In genomic region chr1:162680419-162681126, GRCh38 we compare ENCODE assay signal across 16 cellular contexts. TPM values are rescaled to one million over a fixed set of nuclear protein-coding genes. Genes with fewer than 3 reads are reported as not detected.
DNase-seq lines count a peak whose midpoint lies in the region; ATAC-seq and TF ChIP-seq lines count a peak whose summit lies in the region.
"Had no signal": no experiment of that assay in that cellular context is flagged by ENCODE, and none has a peak within 500 bp of the region (broad histone marks: within the 10 kb centered on the region; RNA-seq: fewer than 3 reads in every experiment).

No MANE protein-coding gene starts in this region.

- ATAC-seq in HCT116 (no peak), left ventricle myocardium superior (peak; percentile 67)
- no peak for ATAC-seq in activated CD8-positive, alpha-beta memory T cell treated with anti-CD3 and anti-CD28 coated beads, Interleukin-2, amount 10 ng/mL, durations not matched to agents 7 days and 5 days

- no peaks in the 10 kb centered on the region for H3K36me3 ChIP-seq in HCT116 (ENCODE audit: control insufficient read depth in 1 of 2, insufficient read depth in 2 of 2, low read length in 2 of 2)
- H3K36me3 ChIP-seq in adipocyte (ENCODE audit: control insufficient read depth, insufficient read depth, low read length, severe bottlenecking) = peaks cover under 1% of the 10 kb centered on the region
- H3K36me3 ChIP-seq in stomach smooth muscle (ENCODE audit: control insufficient read depth in 2 of 2, insufficient read depth in 2 of 2, low read length in 2 of 2) = no peaks in the 10 kb centered on the region
- H3K36me3 ChIP-seq: neutrophil, spleen had no signal

- CTCF ChIA-PET in HCT116 (lab: Charles Lee) = no interaction called here
- CTCF ChIA-PET in activated CD8-positive, alpha-beta memory T cell treated with anti-CD3 and anti-CD28 coated beads, Interleukin-2, amount 10 ng/mL, durations not matched to agents 7 days and 5 days (lab: Charles Lee) = interaction anchor here (0.8 kb wide), 1 partner anchor 53 kb away, joined by 3 read pairs; no protein-coding TSS in a partner anchor

- H3K36me3 Mint-ChIP-seq in activated CD8-positive, alpha-beta memory T cell treated with anti-CD3 and anti-CD28 coated beads, Interleukin-2, amount 10 ng/mL, durations not matched to agents 7 days and 5 days = no peaks in the 10 kb centered on the region
- H3K36me3 Mint-ChIP-seq: activated naive CD4-positive, alpha-beta T cell treated with anti-CD3 and anti-CD28 coated beads, Interleukin-2, amount 10 ng/mL, durations not matched to agents 7 days and 5 days had no signal

- peaks cover 2% of the 10 kb centered on the region for H3K9me3 Mint-ChIP-seq in activated CD8-positive, alpha-beta memory T cell treated with anti-CD3 and anti-CD28 coated beads, Interleukin-2, amount 10 ng/mL, durations not matched to agents 7 days and 5 days (ENCODE audit: low read depth)
- H3K9me3 Mint-ChIP-seq: activated naive CD4-positive, alpha-beta T cell treated with anti-CD3 and anti-CD28 coated beads, Interleukin-2, amount 10 ng/mL, durations not matched to agents 7 days and 5 days had no signal

- H3K9me2 ChIP-seq in HCT116 (ENCODE audit: insufficient read depth) = no peaks in the 10 kb centered on the region

- intact Hi-C loops in HCT116 (cut with micrococcal nuclease) = no loop called here
- intact Hi-C loops in left ventricle myocardium superior (cut with micrococcal nuclease) = no loop called here

- RAD21 ChIA-PET in HCT116 (lab: Charles Lee; ENCODE audit: low non-redundant PET in 1 of 2, low total read pairs in 2 of 2, uncharacterized antibody in 2 of 2, unreplicated experiment in 2 of 2) = no interaction called here

- peak overlapping the region; percentile 24 for H3K4me2 ChIP-seq in HCT116 (ENCODE audit: low read length)

- H3K4me1 Mint-ChIP-seq in activated CD8-positive, alpha-beta memory T cell treated with anti-CD3 and anti-CD28 coated beads, Interleukin-2, amount 10 ng/mL, durations not matched to agents 7 days and 5 days = no peaks in the 10 kb centered on the region
- H3K4me1 Mint-ChIP-seq: activated naive CD4-positive, alpha-beta T cell treated with anti-CD3 and anti-CD28 coated beads, Interleukin-2, amount 10 ng/mL, durations not matched to agents 7 days and 5 days; CD4-positive, alpha-beta memory T cell had no signal

- TF ChIP-seq POLR2A in HCT116 (IDR thresholded peaks at IDR 0.05; ENCODE audit: borderline replicate concordance, extremely low read depth, insufficient read depth, insufficient read length) = no peak

- H3K4me3 ChIP-seq in HCT116 (replicated peaks in 1 of 2; ENCODE audit: low read depth in 1 of 2, low read length in 2 of 2) (no peak overlapping the region), adipocyte (ENCODE audit: low read length) (peak overlapping the region; percentile 6), stomach smooth muscle (ENCODE audit: low read length in 2 of 2) (peak overlapping the region in 1 of 2 donors; percentile 17)
- H3K4me3 ChIP-seq: lung, spleen, tibial nerve had no signal

- H3K9ac ChIP-seq in HCT116 (ENCODE audit: low read length) = no peak overlapping the region
- H3K9ac ChIP-seq in adipocyte (ENCODE audit: low read length) = peak overlapping the region; percentile 48
- H3K9ac ChIP-seq in stomach smooth muscle (ENCODE audit: low read length in 2 of 2) = peak overlapping the region; percentile 21 to 35

- H4K20me1 ChIP-seq in HCT116 (ENCODE audit: insufficient read depth) = no peaks in the 10 kb centered on the region

- TF ChIP-seq CTCF in HCT116 (IDR thresholded peaks at IDR 0.05 in 2 of 3, conservative IDR thresholded peaks at IDR 0.05 in 1 of 3; ENCODE audit: borderline replicate concordance in 1 of 3, insufficient read depth in 1 of 3, low read depth in 2 of 3, low read length in 2 of 3) = no peak

- H2AFZ ChIP-seq in HCT116 (ENCODE audit: low read depth, low read length, poor library complexity, severe bottlenecking) = no peak overlapping the region

- no peaks in the 10 kb centered on the region for H3K27me3 ChIP-seq in HCT116 (ENCODE audit: insufficient read depth, low read length)
- no peaks in the 10 kb centered on the region for H3K27me3 ChIP-seq in adipocyte (replicated peaks; ENCODE audit: control insufficient read depth, insufficient read depth, low read length)
- no peaks in the 10 kb centered on the region for H3K27me3 ChIP-seq in stomach smooth muscle (ENCODE audit: control insufficient read depth in 1 of 2, insufficient read depth in 2 of 2, low read length in 2 of 2)
- H3K27me3 ChIP-seq: neutrophil, spleen, tibial nerve had no signal

- no peak overlapping the region for H3K4me3 Mint-ChIP-seq in activated CD8-positive, alpha-beta memory T cell treated with anti-CD3 and anti-CD28 coated beads, Interleukin-2, amount 10 ng/mL, durations not matched to agents 7 days and 5 days
- H3K4me3 Mint-ChIP-seq: activated naive CD4-positive, alpha-beta T cell treated with anti-CD3 and anti-CD28 coated beads, Interleukin-2, amount 10 ng/mL, durations not matched to agents 7 days and 5 days; CD4-positive, alpha-beta memory T cell had no signal

- no peak for TF ChIP-seq RAD21 in HCT116 (IDR thresholded peaks at IDR 0.05; ENCODE audit: low read depth)

- H3K4me1 ChIP-seq in HCT116 (ENCODE audit: control insufficient read depth in 1 of 2, insufficient read depth in 2 of 2, low read length in 2 of 2) (peaks cover 20 to 49% of the 10 kb centered on the region in 2 experiments), adipocyte (ENCODE audit: control insufficient read depth, insufficient read depth, low read length) (peaks cover 89% of the 10 kb centered on the region), stomach smooth muscle (ENCODE audit: control insufficient read depth, insufficient read depth, low read length) (peaks cover 50% of the 10 kb centered on the region)
- H3K4me1 ChIP-seq: spleen had no signal

- DNase-seq in HCT116 (ENCODE audit: low read depth, low spot score) = no peak
- no peak for DNase-seq in adipocyte (ENCODE audit: low read depth)
- no peak for DNase-seq in left ventricle myocardium superior
- DNase-seq in activated CD8-positive, alpha-beta memory T cell treated with anti-CD3 and anti-CD28 coated beads, Interleukin-2, amount 10 ng/mL, durations not matched to agents 7 days and 5 days = no peak
- DNase-seq in SHP77 treated with DMSO at 0.1 percent for 48 hours (lab: John Stamatoyannopoulos, UW) = no peak
- DNase-seq in NCI-H2227 (lab: John Stamatoyannopoulos, UW; ENCODE audit: unreplicated experiment) = no peak
- DNase-seq: activated CD4-positive, CD25-positive, alpha-beta regulatory T cell; activated naive CD4-positive, alpha-beta T cell treated with anti-CD3 and anti-CD28 coated beads, Interleukin-2, amount 10 ng/mL, durations not matched to agents 7 days and 5 days; caudate nucleus; CD4-positive, alpha-beta memory T cell; NCI-H1092; spleen had no signal

- H3K27ac ChIP-seq in HCT116 (ENCODE audit: low read depth, low read length) = no peak overlapping the region
- H3K27ac ChIP-seq in stomach smooth muscle (ENCODE audit: low read length) = peak overlapping the region; percentile 87
- H3K27ac ChIP-seq: neutrophil, spleen had no signal

- H3K79me2 ChIP-seq in HCT116 (ENCODE audit: insufficient read depth, low read length) = no peaks in the 10 kb centered on the region

- POLR2A ChIA-PET in HCT116 (lab: Charles Lee) = no interaction called here

- no TSS peak for BruUV-seq in HCT116 (replicated peaks; lab: Mats Ljungman, UMichigan)

- H3K9me3 ChIP-seq in HCT116 (ENCODE audit: control insufficient read depth in 1 of 2, insufficient read depth in 1 of 2, low read depth in 1 of 2, low read length in 2 of 2) = peaks cover 0 to 3% of the 10 kb centered on the region in 2 experiments; a peak in 1 of 4 replicates
- H3K9me3 ChIP-seq in adipocyte (ENCODE audit: control insufficient read depth, low read length) = peaks cover 3% of the 10 kb centered on the region
- no peaks in the 10 kb centered on the region for H3K9me3 ChIP-seq in stomach smooth muscle (ENCODE audit: control insufficient read depth in 2 of 2, low read length in 2 of 2)
- H3K9me3 ChIP-seq: neutrophil had no signal

- no peaks in the 10 kb centered on the region for H3K27me3 Mint-ChIP-seq in activated CD8-positive, alpha-beta memory T cell treated with anti-CD3 and anti-CD28 coated beads, Interleukin-2, amount 10 ng/mL, durations not matched to agents 7 days and 5 days
- H3K27me3 Mint-ChIP-seq: activated naive CD4-positive, alpha-beta T cell treated with anti-CD3 and anti-CD28 coated beads, Interleukin-2, amount 10 ng/mL, durations not matched to agents 7 days and 5 days had no signal

- no peak overlapping the region for H3K27ac Mint-ChIP-seq in activated CD8-positive, alpha-beta memory T cell treated with anti-CD3 and anti-CD28 coated beads, Interleukin-2, amount 10 ng/mL, durations not matched to agents 7 days and 5 days
- H3K27ac Mint-ChIP-seq: activated naive CD4-positive, alpha-beta T cell treated with anti-CD3 and anti-CD28 coated beads, Interleukin-2, amount 10 ng/mL, durations not matched to agents 7 days and 5 days; CD4-positive, alpha-beta memory T cell had no signal

TF ChIP-seq in HCT116, 20 proteins besides CTCF, POLR2A, EP300 and RAD21:
- 0 out of 2 replicates have a peak, but pooled peaks have one; percentile 22 for TF ChIP-seq FOSL1 (IDR thresholded peaks at IDR 0.05; ENCODE audit: low read depth)
- 0 out of 2 replicates have a peak, but pooled peaks have one; percentile 19 for TF ChIP-seq SP1 (IDR thresholded peaks at IDR 0.05; ENCODE audit: low read depth)
- no peak for TF ChIP-seq SRF (IDR thresholded peaks at IDR 0.05; ENCODE audit: low read depth)
- TF ChIP-seq YY1 (IDR thresholded peaks at IDR 0.05; ENCODE audit: extremely low read depth, insufficient replicate concordance, low read depth, low read length) = no peak
- TF ChIP-seq CBX3 (IDR thresholded peaks at IDR 0.05; ENCODE audit: low read depth) = peak; percentile 41; the same call in 1 of the 2 replicates

RNA-seq across cellular contexts. Expression of gene DDR2, which starts 48.3 kb away (rescaled TPM):
- 0.84 TPM for total RNA-seq in HCT116 (2021; ENCODE audit: unreplicated experiment)
- 0.29 and 0.42 TPM in 2 replicates for polyA plus RNA-seq in HCT116 (2012)
- total RNA-seq in left ventricle myocardium superior = 26.1 TPM
- total RNA-seq in activated CD8-positive, alpha-beta memory T cell treated with anti-CD3 and anti-CD28 coated beads, Interleukin-2, amount 10 ng/mL, durations not matched to agents 7 days and 5 days = under 1 TPM; 0.16 to 0.18 TPM

Comparison
In these comparisons a context has a peak if more than half of its experiments do, and no peak if none do; other contexts are left out.
1. RNA of gene DDR2, which starts 48.3 kb away (total RNA-seq): 26.1 TPM in left ventricle myocardium superior (single experiment); 0.84 TPM in HCT116 (single experiment) and 0.16 to 0.18 TPM in activated CD8-positive, alpha-beta memory T cell treated with anti-CD3 and anti-CD28 coated beads, Interleukin-2, amount 10 ng/mL, durations not matched to agents 7 days and 5 days; every median in the first group is over 10 times any median in the second.